In the genomic region with DNA sequence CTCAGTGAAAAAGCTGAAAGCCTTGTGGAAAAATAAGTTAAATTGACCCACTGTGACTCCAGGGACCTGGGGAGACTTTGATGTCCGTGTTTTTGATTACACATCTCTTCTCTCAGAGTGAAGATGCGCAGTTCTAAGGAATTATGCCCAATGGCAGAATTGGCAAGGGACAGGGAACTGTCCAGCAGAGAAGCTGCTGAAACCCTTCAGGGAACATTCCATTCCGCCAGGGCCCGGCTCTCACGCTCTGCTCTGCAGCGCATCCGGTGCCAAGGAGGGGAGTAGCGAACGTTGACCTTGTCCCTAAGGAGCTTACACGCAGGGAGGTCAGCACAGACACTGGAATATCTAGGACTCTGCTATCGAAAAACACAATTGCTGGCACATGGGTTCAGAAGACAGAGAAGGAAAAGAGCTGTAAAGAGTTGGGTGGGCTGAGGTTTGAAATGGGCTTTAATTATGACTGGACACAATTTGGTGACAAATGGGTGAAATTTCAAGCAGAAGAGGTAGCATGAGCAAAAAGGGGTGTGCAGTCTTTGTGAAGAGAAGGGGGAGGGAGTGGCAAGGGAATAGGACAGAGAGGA, we compare ENCODE assay signal across 1 cellular context.
TF ChIP-seq lines count a peak whose summit lies in the region.

No MANE protein-coding gene starts in this region.

TF ChIP-seq in GM23338, 12 proteins besides CTCF, POLR2A, EP300 and RAD21 (continued from another document):
- TF ChIP-seq, protein P1, sequence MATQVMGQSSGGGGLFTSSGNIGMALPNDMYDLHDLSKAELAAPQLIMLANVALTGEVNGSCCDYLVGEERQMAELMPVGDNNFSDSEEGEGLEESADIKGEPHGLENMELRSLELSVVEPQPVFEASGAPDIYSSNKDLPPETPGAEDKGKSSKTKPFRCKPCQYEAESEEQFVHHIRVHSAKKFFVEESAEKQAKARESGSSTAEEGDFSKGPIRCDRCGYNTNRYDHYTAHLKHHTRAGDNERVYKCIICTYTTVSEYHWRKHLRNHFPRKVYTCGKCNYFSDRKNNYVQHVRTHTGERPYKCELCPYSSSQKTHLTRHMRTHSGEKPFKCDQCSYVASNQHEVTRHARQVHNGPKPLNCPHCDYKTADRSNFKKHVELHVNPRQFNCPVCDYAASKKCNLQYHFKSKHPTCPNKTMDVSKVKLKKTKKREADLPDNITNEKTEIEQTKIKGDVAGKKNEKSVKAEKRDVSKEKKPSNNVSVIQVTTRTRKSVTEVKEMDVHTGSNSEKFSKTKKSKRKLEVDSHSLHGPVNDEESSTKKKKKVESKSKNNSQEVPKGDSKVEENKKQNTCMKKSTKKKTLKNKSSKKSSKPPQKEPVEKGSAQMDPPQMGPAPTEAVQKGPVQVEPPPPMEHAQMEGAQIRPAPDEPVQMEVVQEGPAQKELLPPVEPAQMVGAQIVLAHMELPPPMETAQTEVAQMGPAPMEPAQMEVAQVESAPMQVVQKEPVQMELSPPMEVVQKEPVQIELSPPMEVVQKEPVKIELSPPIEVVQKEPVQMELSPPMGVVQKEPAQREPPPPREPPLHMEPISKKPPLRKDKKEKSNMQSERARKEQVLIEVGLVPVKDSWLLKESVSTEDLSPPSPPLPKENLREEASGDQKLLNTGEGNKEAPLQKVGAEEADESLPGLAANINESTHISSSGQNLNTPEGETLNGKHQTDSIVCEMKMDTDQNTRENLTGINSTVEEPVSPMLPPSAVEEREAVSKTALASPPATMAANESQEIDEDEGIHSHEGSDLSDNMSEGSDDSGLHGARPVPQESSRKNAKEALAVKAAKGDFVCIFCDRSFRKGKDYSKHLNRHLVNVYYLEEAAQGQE (IDR thresholded peaks at IDR 0.05; ENCODE audit: unreplicated experiment): peak; percentile 86
